ENCODE assay signal across 1 cellular context in genomic region chr20:63730189-63730733, GRCh38. TPM values are rescaled to one million over a fixed set of nuclear protein-coding genes. Genes with fewer than 3 reads are reported as not detected.
"Had no signal": no experiment of that assay in that cellular context is flagged by ENCODE, and none has a peak within 500 bp of the region (broad histone marks: within the 10 kb centered on the region; RNA-seq: fewer than 3 reads in every experiment).

No MANE protein-coding gene starts in this region.

RNA-seq across cellular contexts. Expression of gene TNFRSF6B, which starts 33.8 kb away (rescaled TPM):
- total RNA-seq: activated CD8-positive, alpha-beta memory T cell treated with anti-CD3 and anti-CD28 coated beads for 36 hours had no signal
